Comparison of ENCODE assay signal across 15 cellular contexts in genomic region chr11:33157103-33158027, GRCh38. TPM values are rescaled to one million over a fixed set of nuclear protein-coding genes. Genes with fewer than 3 reads are reported as not detected.
A peak's percentile ranks its signal among the peaks of the same experiment; 100 is the strongest.
DNase-seq lines count a peak whose midpoint lies in the region; ATAC-seq and TF ChIP-seq lines count a peak whose summit lies in the region.
"Had no signal": no experiment of that assay in that cellular context is flagged by ENCODE, and none has a peak within 500 bp of the region (broad histone marks: within the 10 kb centered on the region; RNA-seq: fewer than 3 reads in every experiment).

No MANE protein-coding gene starts in this region.

- H3K27me3 ChIP-seq in endodermal cell (ENCODE audit: control insufficient read depth, insufficient read depth, low read length, poor library complexity, severe bottlenecking): no peaks in the 10 kb centered on the region
- H3K27me3 ChIP-seq: gastroesophageal sphincter had no signal

- no peaks in the 10 kb centered on the region for H3K9me3 Mint-ChIP-seq in activated naive CD4-positive, alpha-beta T cell treated with anti-CD3 and anti-CD28 coated beads, Interleukin-2, amount 50 U/mL, for 24 hours
- H3K9me3 Mint-ChIP-seq in activated naive CD4-positive, alpha-beta T cell treated with anti-CD3 and anti-CD28 coated beads, Interleukin-2, amount 10 ng/mL, durations not matched to agents 7 days and 5 days: no peaks in the 10 kb centered on the region
- peaks cover 6% of the 10 kb centered on the region for H3K9me3 Mint-ChIP-seq in endodermal cell
- no peaks in the 10 kb centered on the region for H3K9me3 Mint-ChIP-seq in stimulated activated effector memory CD8-positive, alpha-beta T cell treated with anti-CD3 and anti-CD28 coated beads, Interleukin-12 subunit alpha, Interleukin-12 subunit beta, amount 100 ng/mL, for 72 hours
- H3K9me3 Mint-ChIP-seq: activated naive CD4-positive, alpha-beta T cell treated with anti-CD3 and anti-CD28 coated beads for 36 hours had no signal

- H3K9ac ChIP-seq in endodermal cell (ENCODE audit: extremely low read depth, low read length, poor library complexity, severe bottlenecking): no peak overlapping the region

- peaks cover 22% of the 10 kb centered on the region for H3K36me3 ChIP-seq in endodermal cell (ENCODE audit: control insufficient read depth, insufficient read depth, low read length)
- H3K36me3 ChIP-seq: gastroesophageal sphincter had no signal

- WGBS in endodermal cell (ENCODE audit: insufficient coverage in 1 of 2, insufficient read length in 1 of 2), 2 experiments: 96% methylated on average over 5 of the region's 5 CpGs; no CpG with 5 or more reads in 1 of the 2 experiments

- no peak overlapping the region for H3K27ac ChIP-seq in endodermal cell (ENCODE audit: low read depth, low read length)
- H3K27ac ChIP-seq: gastroesophageal sphincter, HL-60 had no signal

- DNase-seq in activated naive CD4-positive, alpha-beta T cell treated with anti-CD3 and anti-CD28 coated beads, Interleukin-2, amount 10 ng/mL, durations not matched to agents 7 days and 5 days: no peak
- DNase-seq in NCI-H69 (lab: John Stamatoyannopoulos, UW) (peak; percentile 64), endodermal cell (no peak), NCI-H1436 treated with DMSO at 0.1 percent for 48 hours (lab: John Stamatoyannopoulos, UW) (no peak), ecto neural progenitor cell (ENCODE audit: low spot score) (no peak)
- no peak for DNase-seq in stimulated activated effector memory CD8-positive, alpha-beta T cell treated with anti-CD3 and anti-CD28 coated beads, Interleukin-12 subunit alpha, Interleukin-12 subunit beta, amount 100 ng/mL, for 72 hours (ENCODE audit: low spot score in 2 of 2)
- no peak for DNase-seq in stimulated activated CD8-positive, alpha-beta memory T cell treated with anti-CD3 and anti-CD28 coated beads, Interleukin-4, amount 100 ng/mL, for 48 hours
- DNase-seq: activated CD4-positive, alpha-beta T cell treated with anti-CD3 and anti-CD28 coated beads for 4 hours; activated naive CD4-positive, alpha-beta T cell treated with anti-CD3 and anti-CD28 coated beads for 36 hours; left cardiac atrium; MV-4-11; stimulated activated CD4-positive, alpha-beta T cell treated with anti-CD3 and anti-CD28 coated beads, Interleukin-15, amount 100 ng/mL, for 24 hours had no signal

- peak overlapping the region; percentile 74 for H3K4me3 Mint-ChIP-seq in activated naive CD4-positive, alpha-beta T cell treated with anti-CD3 and anti-CD28 coated beads, Interleukin-2, amount 50 U/mL, for 24 hours
- no peak overlapping the region for H3K4me3 Mint-ChIP-seq in activated naive CD4-positive, alpha-beta T cell treated with anti-CD3 and anti-CD28 coated beads, Interleukin-2, amount 10 ng/mL, durations not matched to agents 7 days and 5 days
- peak overlapping the region; percentile 99 for H3K4me3 Mint-ChIP-seq in endodermal cell
- peak overlapping the region; percentile 98 for H3K4me3 Mint-ChIP-seq in stimulated activated effector memory CD8-positive, alpha-beta T cell treated with anti-CD3 and anti-CD28 coated beads, Interleukin-12 subunit alpha, Interleukin-12 subunit beta, amount 100 ng/mL, for 72 hours

- H3K27me3 Mint-ChIP-seq in activated naive CD4-positive, alpha-beta T cell treated with anti-CD3 and anti-CD28 coated beads, Interleukin-2, amount 50 U/mL, for 24 hours: no peaks in the 10 kb centered on the region
- no peaks in the 10 kb centered on the region for H3K27me3 Mint-ChIP-seq in activated naive CD4-positive, alpha-beta T cell treated with anti-CD3 and anti-CD28 coated beads, Interleukin-2, amount 10 ng/mL, durations not matched to agents 7 days and 5 days
- no peaks in the 10 kb centered on the region for H3K27me3 Mint-ChIP-seq in endodermal cell (ENCODE audit: insufficient read depth)

- CTCF ChIA-PET in activated naive CD4-positive, alpha-beta T cell treated with anti-CD3 and anti-CD28 coated beads, Interleukin-2, amount 10 ng/mL, durations not matched to agents 7 days and 5 days (lab: Charles Lee): no interaction called here

- no peaks in the 10 kb centered on the region for H3K4me1 ChIP-seq in endodermal cell (ENCODE audit: control insufficient read depth, insufficient read depth, low read length)

- ATAC-seq in stimulated activated effector memory CD8-positive, alpha-beta T cell treated with anti-CD3 and anti-CD28 coated beads, Interleukin-12 subunit alpha, Interleukin-12 subunit beta, amount 100 ng/mL, for 72 hours: no peak
- ATAC-seq: gastroesophageal sphincter, left cardiac atrium had no signal

- H3K36me3 Mint-ChIP-seq in activated naive CD4-positive, alpha-beta T cell treated with anti-CD3 and anti-CD28 coated beads, Interleukin-2, amount 50 U/mL, for 24 hours: peaks cover 28% of the 10 kb centered on the region
- peaks cover 44% of the 10 kb centered on the region for H3K36me3 Mint-ChIP-seq in activated naive CD4-positive, alpha-beta T cell treated with anti-CD3 and anti-CD28 coated beads, Interleukin-2, amount 10 ng/mL, durations not matched to agents 7 days and 5 days
- H3K36me3 Mint-ChIP-seq in endodermal cell (ENCODE audit: low read depth): peaks cover 36% of the 10 kb centered on the region
- peaks cover 68% of the 10 kb centered on the region for H3K36me3 Mint-ChIP-seq in stimulated activated effector memory CD8-positive, alpha-beta T cell treated with anti-CD3 and anti-CD28 coated beads, Interleukin-12 subunit alpha, Interleukin-12 subunit beta, amount 100 ng/mL, for 72 hours

- TF ChIP-seq CTCF in endodermal cell (conservative IDR thresholded peaks at IDR 0.05): no peak

- peaks cover 71% of the 10 kb centered on the region for H3K4me1 Mint-ChIP-seq in activated naive CD4-positive, alpha-beta T cell treated with anti-CD3 and anti-CD28 coated beads, Interleukin-2, amount 50 U/mL, for 24 hours
- H3K4me1 Mint-ChIP-seq in activated naive CD4-positive, alpha-beta T cell treated with anti-CD3 and anti-CD28 coated beads, Interleukin-2, amount 10 ng/mL, durations not matched to agents 7 days and 5 days: peaks cover 43% of the 10 kb centered on the region
- peaks cover 15% of the 10 kb centered on the region for H3K4me1 Mint-ChIP-seq in endodermal cell
- H3K4me1 Mint-ChIP-seq in stimulated activated effector memory CD8-positive, alpha-beta T cell treated with anti-CD3 and anti-CD28 coated beads, Interleukin-12 subunit alpha, Interleukin-12 subunit beta, amount 100 ng/mL, for 72 hours: peaks cover 43% of the 10 kb centered on the region

- no peak overlapping the region for H3K27ac Mint-ChIP-seq in activated naive CD4-positive, alpha-beta T cell treated with anti-CD3 and anti-CD28 coated beads, Interleukin-2, amount 50 U/mL, for 24 hours
- H3K27ac Mint-ChIP-seq in activated naive CD4-positive, alpha-beta T cell treated with anti-CD3 and anti-CD28 coated beads, Interleukin-2, amount 10 ng/mL, durations not matched to agents 7 days and 5 days: no peak overlapping the region
- no peak overlapping the region for H3K27ac Mint-ChIP-seq in endodermal cell
- H3K27ac Mint-ChIP-seq in stimulated activated effector memory CD8-positive, alpha-beta T cell treated with anti-CD3 and anti-CD28 coated beads, Interleukin-12 subunit alpha, Interleukin-12 subunit beta, amount 100 ng/mL, for 72 hours: peak overlapping the region; percentile 9
- H3K27ac Mint-ChIP-seq: activated naive CD4-positive, alpha-beta T cell treated with anti-CD3 and anti-CD28 coated beads for 36 hours had no signal

- no peaks in the 10 kb centered on the region for H3K9me3 ChIP-seq in endodermal cell (ENCODE audit: control insufficient read depth, low read length)
- H3K9me3 ChIP-seq: gastroesophageal sphincter had no signal

- peak overlapping the region; percentile 97 for H3K4me3 ChIP-seq in endodermal cell (ENCODE audit: low read length)
- H3K4me3 ChIP-seq: gastroesophageal sphincter had no signal

RNA-seq across cellular contexts. Expression of gene CSTF3, which starts 3.9 kb away (rescaled TPM):
- 10 to 100 TPM; 59.3 to 72.1 TPM for total RNA-seq in endodermal cell
- 69.8 TPM for polyA plus RNA-seq in endodermal cell (2013, experiment 1 of 2)
- polyA plus RNA-seq in endodermal cell (2013, experiment 2 of 2): 68.3 TPM
